8 cellular contexts compared by ENCODE assay signal in the genomic region with DNA sequence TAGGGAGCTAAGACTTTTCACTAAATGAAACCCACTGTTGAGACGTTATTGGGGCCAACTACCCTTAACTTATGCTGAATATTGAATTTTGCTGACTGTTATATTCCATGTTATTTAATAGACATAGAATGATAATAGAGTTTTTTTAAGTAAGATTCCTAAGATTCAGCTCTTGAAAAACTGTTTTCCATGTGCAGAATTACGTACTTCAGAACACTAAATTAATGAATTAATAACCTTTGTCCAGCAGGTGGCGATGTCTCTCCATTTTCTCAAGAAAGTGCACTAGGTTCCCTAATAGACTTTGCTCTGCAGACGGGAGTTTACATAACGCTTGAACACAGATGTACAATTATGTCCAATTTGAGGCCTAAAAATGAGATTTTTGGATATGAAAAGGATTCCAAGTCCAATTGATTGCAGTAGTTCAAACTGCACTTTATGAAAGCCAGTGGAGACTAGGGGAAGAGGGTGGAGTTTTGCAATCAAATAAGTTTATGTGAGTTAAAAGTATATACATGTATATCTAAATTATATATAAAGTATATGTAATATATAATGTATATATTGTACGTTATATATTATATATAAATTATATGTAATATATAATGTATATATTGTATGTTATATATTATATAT.
DNase-seq lines count a peak whose midpoint lies in the region; ATAC-seq and TF ChIP-seq lines count a peak whose summit lies in the region.

No MANE protein-coding gene starts in this region.

- H3K27me3 ChIP-seq in GM06990 (replicated peaks; ENCODE audit: control insufficient read depth, insufficient read depth, low read length) = no peaks in the 10 kb centered on the region

- no peak overlapping the region for H3K4me3 ChIP-seq in GM06990 (replicated peaks; ENCODE audit: low read depth, low read length)
- H3K4me3 ChIP-seq in NB4 (ENCODE audit: low read depth, low read length) = no peak overlapping the region

- no peak overlapping the region for H3K4me3 Mint-ChIP-seq in activated naive CD4-positive, alpha-beta T cell treated with anti-CD3 and anti-CD28 coated beads, Interleukin-2, amount 10 ng/mL, durations not matched to agents 7 days and 5 days
- H3K4me3 Mint-ChIP-seq in glutamatergic neuron (ENCODE audit: unreplicated experiment) = no peak overlapping the region

- peaks cover 5% of the 10 kb centered on the region for H3K9me3 Mint-ChIP-seq in activated naive CD4-positive, alpha-beta T cell treated with anti-CD3 and anti-CD28 coated beads, Interleukin-2, amount 10 ng/mL, durations not matched to agents 7 days and 5 days
- peaks cover 2% of the 10 kb centered on the region for H3K9me3 Mint-ChIP-seq in glutamatergic neuron (ENCODE audit: unreplicated experiment)

- H3K36me3 Mint-ChIP-seq in activated naive CD4-positive, alpha-beta T cell treated with anti-CD3 and anti-CD28 coated beads, Interleukin-2, amount 10 ng/mL, durations not matched to agents 7 days and 5 days = no peaks in the 10 kb centered on the region
- no peaks in the 10 kb centered on the region for H3K36me3 Mint-ChIP-seq in glutamatergic neuron (ENCODE audit: unreplicated experiment)

- TF ChIP-seq POLR2A in NB4 (IDR thresholded peaks at IDR 0.05; ENCODE audit: extremely low read depth, insufficient read length) = no peak

- no peak for ATAC-seq in GM19463 (IDR thresholded peaks at IDR 0.05; ENCODE audit: unreplicated experiment)
- no peak for ATAC-seq in HG02610 (IDR thresholded peaks at IDR 0.05; ENCODE audit: unreplicated experiment)

- CTCF ChIA-PET in activated naive CD4-positive, alpha-beta T cell treated with anti-CD3 and anti-CD28 coated beads, Interleukin-2, amount 10 ng/mL, durations not matched to agents 7 days and 5 days (lab: Charles Lee) = interaction anchor here (0.6 to 11.1 kb wide), 30 partner anchors 11 to 500 kb away, joined by 3 to 213 read pairs (median 4); no protein-coding TSS in a partner anchor

- DNase-seq in GM06990 (ENCODE audit: extremely low read depth, insufficient read length) = peak; percentile 34
- peak; percentile 91 for DNase-seq in NB4 (ENCODE audit: low read depth)
- peak; percentile 83 for DNase-seq in SHP77 treated with DMSO at 0.1 percent for 48 hours (lab: John Stamatoyannopoulos, UW)
- peak; percentile 78 for DNase-seq in activated naive CD4-positive, alpha-beta T cell treated with anti-CD3 and anti-CD28 coated beads, Interleukin-2, amount 10 ng/mL, durations not matched to agents 7 days and 5 days
- peak; percentile 45 for DNase-seq in glutamatergic neuron
- DNase-seq in pulmonary artery endothelial cell (ENCODE audit: low read depth, low spot score) = peak; percentile 68

- no peak overlapping the region for H3K27ac Mint-ChIP-seq in activated naive CD4-positive, alpha-beta T cell treated with anti-CD3 and anti-CD28 coated beads, Interleukin-2, amount 10 ng/mL, durations not matched to agents 7 days and 5 days
- H3K27ac Mint-ChIP-seq in glutamatergic neuron (ENCODE audit: unreplicated experiment) = no peak overlapping the region

- H3K27me3 Mint-ChIP-seq in activated naive CD4-positive, alpha-beta T cell treated with anti-CD3 and anti-CD28 coated beads, Interleukin-2, amount 10 ng/mL, durations not matched to agents 7 days and 5 days = no peaks in the 10 kb centered on the region
- H3K27me3 Mint-ChIP-seq in glutamatergic neuron (ENCODE audit: unreplicated experiment) = no peaks in the 10 kb centered on the region

- H3K36me3 ChIP-seq in GM06990 (ENCODE audit: control insufficient read depth, insufficient read depth, low read length) = no peaks in the 10 kb centered on the region; the same call in 1 of the 2 replicates

- TF ChIP-seq CTCF in GM06990 (IDR thresholded peaks at IDR 0.05; ENCODE audit: insufficient read depth, low read length, poor library complexity, severe bottlenecking) (peak; percentile 35), NB4 (IDR thresholded peaks at IDR 0.05; ENCODE audit: low read depth, low read length) (peak; percentile 12), glutamatergic neuron (IDR thresholded peaks at IDR 0.05; ENCODE audit: partially characterized antibody, unreplicated experiment) (peak; percentile 95)

- peaks cover 53% of the 10 kb centered on the region for H3K4me1 Mint-ChIP-seq in activated naive CD4-positive, alpha-beta T cell treated with anti-CD3 and anti-CD28 coated beads, Interleukin-2, amount 10 ng/mL, durations not matched to agents 7 days and 5 days
- peaks cover 20% of the 10 kb centered on the region for H3K4me1 Mint-ChIP-seq in glutamatergic neuron (ENCODE audit: low read depth, unreplicated experiment)

Comparison
In these comparisons a context has a peak if more than half of its experiments do, and no peak if none do; other contexts are left out.
1. DNase-seq: peak in every context shown above with its lines; median percentile 91 in NB4; 83 in SHP77 treated with DMSO at 0.1 percent for 48 hours; 78 in activated naive CD4-positive, alpha-beta T cell treated with anti-CD3 and anti-CD28 coated beads, Interleukin-2, amount 10 ng/mL, durations not matched to agents 7 days and 5 days; 68 in pulmonary artery endothelial cell; 45 in glutamatergic neuron; 34 in GM06990.
2. CTCF ChIP-seq: peak in every context shown above with its lines; median percentile 95 in glutamatergic neuron; 35 in GM06990; 12 in NB4.